Comparison of ENCODE assay signal across 20 cellular contexts in genomic region chr7:151493083-151493482, GRCh38. TPM values are rescaled to one million over a fixed set of nuclear protein-coding genes. Genes with fewer than 3 reads are reported as not detected.
A peak's percentile ranks its signal among the peaks of the same experiment; 100 is the strongest.
DNase-seq lines count a peak whose midpoint lies in the region; ATAC-seq, FAIRE-seq and TF ChIP-seq lines count a peak whose summit lies in the region.
"Had no signal": no experiment of that assay in that cellular context is flagged by ENCODE, and none has a peak within 500 bp of the region (broad histone marks: within the 10 kb centered on the region; RNA-seq: fewer than 3 reads in every experiment).

No MANE protein-coding gene starts in this region.

- H3K4me1 Mint-ChIP-seq in stimulated activated naive CD8-positive, alpha-beta T cell treated with anti-CD3 and anti-CD28 coated beads, Interleukin-15, Interleukin-2, amounts not matched to agents 100 ng/mL and 50 ng/mL, for 24 hours (ENCODE audit: low read depth) = peaks cover 47% of the 10 kb centered on the region
- peaks cover 45% of the 10 kb centered on the region for H3K4me1 Mint-ChIP-seq in stimulated activated naive CD8-positive, alpha-beta T cell treated with anti-CD3 and anti-CD28 coated beads, Interleukin-15, amount 100 ng/mL, for 72 hours
- H3K4me1 Mint-ChIP-seq in activated T-helper 17 cell treated with anti-CD3 and anti-CD28 coated beads, Interleukin-2, amount 50 U/mL, for 72 hours = peaks cover 34% of the 10 kb centered on the region
- peaks cover 30% of the 10 kb centered on the region for H3K4me1 Mint-ChIP-seq in neural progenitor cell

- H3K4me2 ChIP-seq in neural progenitor cell = no peak overlapping the region

- no peak for DNase-seq in stimulated activated naive CD8-positive, alpha-beta T cell treated with anti-CD3 and anti-CD28 coated beads, Interleukin-15, amount 100 ng/mL, for 72 hours
- DNase-seq in urothelium cell line (ENCODE audit: low spot score) = peak; percentile 1
- DNase-seq in neural progenitor cell (ENCODE audit: low spot score) = no peak
- no peak for DNase-seq in stimulated activated naive CD4-positive, alpha-beta T cell treated with Interleukin-2 at 50 U/mL for 16 hours (lab: John Stamatoyannopoulos, UW)
- no peak for DNase-seq in activated CD8-positive, alpha-beta memory T cell treated with anti-CD3 and anti-CD28 coated beads, Interleukin-2, amount 50 U/mL, for 48 hours
- DNase-seq: activated CD4-positive, alpha-beta T cell treated with anti-CD3 and anti-CD28 coated beads for 1 hour; activated CD8-positive, alpha-beta memory T cell treated with anti-CD3 and anti-CD28 coated beads, Interleukin-2, amount 10 ng/mL, durations not matched to agents 7 days and 5 days; foreskin melanocyte; NCI-H1417 treated with DMSO at 0.1 percent for 48 hours; NCI-H524 treated with DMSO at 0.1 percent for 48 hours; right cardiac atrium; SIG-M5; stimulated activated naive CD8-positive, alpha-beta T cell treated with anti-CD3 and anti-CD28 coated beads, Interleukin-15, Interleukin-2, amounts not matched to agents 100 U/mL and 50 U/mL, for 24 hours; upper lobe of left lung had no signal

- no peak for ATAC-seq in stimulated activated naive CD8-positive, alpha-beta T cell treated with anti-CD3 and anti-CD28 coated beads, Interleukin-15, amount 100 ng/mL, for 72 hours
- ATAC-seq in activated T-helper 17 cell treated with anti-CD3 and anti-CD28 coated beads, Interleukin-2, amount 50 U/mL, for 72 hours (replicated peaks) = no peak
- no peak for ATAC-seq in gastroesophageal sphincter
- ATAC-seq: activated CD8-positive, alpha-beta memory T cell treated with anti-CD3 and anti-CD28 coated beads, Interleukin-2, amount 10 ng/mL, durations not matched to agents 7 days and 5 days; right cardiac atrium; stimulated activated naive CD8-positive, alpha-beta T cell treated with anti-CD3 and anti-CD28 coated beads, Interleukin-15, Interleukin-2, amounts not matched to agents 100 U/mL and 50 U/mL, for 24 hours had no signal

- peaks cover 81% of the 10 kb centered on the region for H3K79me2 ChIP-seq in neural progenitor cell (ENCODE audit: low read depth)

- peak overlapping the region; percentile 11 for H3K27ac Mint-ChIP-seq in stimulated activated naive CD8-positive, alpha-beta T cell treated with anti-CD3 and anti-CD28 coated beads, Interleukin-15, Interleukin-2, amounts not matched to agents 100 ng/mL and 50 ng/mL, for 24 hours
- H3K27ac Mint-ChIP-seq in stimulated activated naive CD8-positive, alpha-beta T cell treated with anti-CD3 and anti-CD28 coated beads, Interleukin-15, amount 100 ng/mL, for 72 hours = peak overlapping the region in 1 of 2 donors; percentile 54
- peak overlapping the region; percentile 73 for H3K27ac Mint-ChIP-seq in activated T-helper 17 cell treated with anti-CD3 and anti-CD28 coated beads, Interleukin-2, amount 50 U/mL, for 72 hours
- no peak overlapping the region for H3K27ac Mint-ChIP-seq in neural progenitor cell
- H3K27ac Mint-ChIP-seq: activated CD8-positive, alpha-beta memory T cell treated with anti-CD3 and anti-CD28 coated beads, Interleukin-2, amount 10 ng/mL, durations not matched to agents 7 days and 5 days had no signal

- H3F3A ChIP-seq in neural progenitor cell (ENCODE audit: low read depth) = peaks cover 22% of the 10 kb centered on the region

- H3K9me3 ChIP-seq in gastroesophageal sphincter (no peaks in the 10 kb centered on the region), neural progenitor cell (ENCODE audit: low read depth) (no peaks in the 10 kb centered on the region)
- H3K9me3 ChIP-seq: ascending aorta, upper lobe of left lung had no signal

- FAIRE-seq in urothelium cell line (lab: Jason Lieb, UNC) = no peak

- peaks cover 17 to 95% (median 18%) of the 10 kb centered on the region in 3 donors for H3K4me1 ChIP-seq in gastroesophageal sphincter
- H3K4me1 ChIP-seq in neural progenitor cell = peaks cover 28% of the 10 kb centered on the region

- no peak overlapping the region for H3K9ac ChIP-seq in neural progenitor cell
- H3K9ac ChIP-seq: BLaER1 treated with 17β-estradiol and CSF1 and Interleukin-3, amounts not matched to agents 10 nM and 100 nM had no signal

- H3K4me3 Mint-ChIP-seq in stimulated activated naive CD8-positive, alpha-beta T cell treated with anti-CD3 and anti-CD28 coated beads, Interleukin-15, Interleukin-2, amounts not matched to agents 100 ng/mL and 50 ng/mL, for 24 hours = no peak overlapping the region
- no peak overlapping the region for H3K4me3 Mint-ChIP-seq in stimulated activated naive CD8-positive, alpha-beta T cell treated with anti-CD3 and anti-CD28 coated beads, Interleukin-15, amount 100 ng/mL, for 72 hours
- no peak overlapping the region for H3K4me3 Mint-ChIP-seq in activated T-helper 17 cell treated with anti-CD3 and anti-CD28 coated beads, Interleukin-2, amount 50 U/mL, for 72 hours
- no peak overlapping the region for H3K4me3 Mint-ChIP-seq in neural progenitor cell
- H3K4me3 Mint-ChIP-seq: activated CD8-positive, alpha-beta memory T cell treated with anti-CD3 and anti-CD28 coated beads, Interleukin-2, amount 10 ng/mL, durations not matched to agents 7 days and 5 days had no signal

- H2AFZ ChIP-seq in neural progenitor cell (replicated peaks) = no peak overlapping the region

- H3K36me3 ChIP-seq in gastroesophageal sphincter (peaks cover 0 to 20% of the 10 kb centered on the region in 2 donors), neural progenitor cell (peaks cover 3% of the 10 kb centered on the region)

- no peaks in the 10 kb centered on the region for H3K27me3 Mint-ChIP-seq in stimulated activated naive CD8-positive, alpha-beta T cell treated with anti-CD3 and anti-CD28 coated beads, Interleukin-15, Interleukin-2, amounts not matched to agents 100 ng/mL and 50 ng/mL, for 24 hours
- H3K27me3 Mint-ChIP-seq in stimulated activated naive CD8-positive, alpha-beta T cell treated with anti-CD3 and anti-CD28 coated beads, Interleukin-15, amount 100 ng/mL, for 72 hours = no peaks in the 10 kb centered on the region
- no peaks in the 10 kb centered on the region for H3K27me3 Mint-ChIP-seq in activated T-helper 17 cell treated with anti-CD3 and anti-CD28 coated beads, Interleukin-2, amount 50 U/mL, for 72 hours
- peaks cover 2% of the 10 kb centered on the region for H3K27me3 Mint-ChIP-seq in neural progenitor cell (ENCODE audit: insufficient read depth, low read depth)
- H3K27me3 Mint-ChIP-seq: activated CD8-positive, alpha-beta memory T cell treated with anti-CD3 and anti-CD28 coated beads, Interleukin-2, amount 10 ng/mL, durations not matched to agents 7 days and 5 days had no signal

- H4K20me1 ChIP-seq in neural progenitor cell (ENCODE audit: low read depth) = peaks cover 74% of the 10 kb centered on the region

- H3K9me3 Mint-ChIP-seq in stimulated activated naive CD8-positive, alpha-beta T cell treated with anti-CD3 and anti-CD28 coated beads, Interleukin-15, Interleukin-2, amounts not matched to agents 100 ng/mL and 50 ng/mL, for 24 hours = no peaks in the 10 kb centered on the region
- H3K9me3 Mint-ChIP-seq in stimulated activated naive CD8-positive, alpha-beta T cell treated with anti-CD3 and anti-CD28 coated beads, Interleukin-15, amount 100 ng/mL, for 72 hours = no peaks in the 10 kb centered on the region
- no peaks in the 10 kb centered on the region for H3K9me3 Mint-ChIP-seq in activated T-helper 17 cell treated with anti-CD3 and anti-CD28 coated beads, Interleukin-2, amount 50 U/mL, for 72 hours
- H3K9me3 Mint-ChIP-seq in neural progenitor cell = no peaks in the 10 kb centered on the region

- no peak for TF ChIP-seq POLR2A in gastroesophageal sphincter (IDR thresholded peaks at IDR 0.05)

- TF ChIP-seq EP300 in gastroesophageal sphincter (IDR thresholded peaks at IDR 0.05) = no peak

- H3K4me3 ChIP-seq in gastroesophageal sphincter (no peak overlapping the region), neural progenitor cell (no peak overlapping the region)
- H3K4me3 ChIP-seq: ascending aorta; BLaER1 treated with 17β-estradiol and CSF1 and Interleukin-3, amounts not matched to agents 10 nM and 100 nM; upper lobe of left lung had no signal

- H3K27ac ChIP-seq in gastroesophageal sphincter (peak overlapping the region in 3 of 4 donors; percentile 6 to 39 (median 35)), neural progenitor cell (no peak overlapping the region)
- H3K27ac ChIP-seq: ascending aorta; BLaER1 treated with 17β-estradiol and CSF1 and Interleukin-3, amounts not matched to agents 10 nM and 100 nM had no signal

- H3K36me3 Mint-ChIP-seq in stimulated activated naive CD8-positive, alpha-beta T cell treated with anti-CD3 and anti-CD28 coated beads, Interleukin-15, Interleukin-2, amounts not matched to agents 100 ng/mL and 50 ng/mL, for 24 hours (ENCODE audit: low read depth) = peaks cover 32% of the 10 kb centered on the region
- peaks cover 52% of the 10 kb centered on the region for H3K36me3 Mint-ChIP-seq in activated T-helper 17 cell treated with anti-CD3 and anti-CD28 coated beads, Interleukin-2, amount 50 U/mL, for 72 hours (ENCODE audit: low read depth)
- H3K36me3 Mint-ChIP-seq in neural progenitor cell = peaks cover 31% of the 10 kb centered on the region

- H3K27me3 ChIP-seq in gastroesophageal sphincter (no peaks in the 10 kb centered on the region), neural progenitor cell (no peaks in the 10 kb centered on the region)
- H3K27me3 ChIP-seq: ascending aorta; BLaER1 treated with 17β-estradiol and CSF1 and Interleukin-3, amounts not matched to agents 10 nM and 100 nM; upper lobe of left lung had no signal

- WGBS in gastroesophageal sphincter (ENCODE audit: low coverage in 1 of 2), 2 donors = 85 to 94% methylated on average over 6 to 8 of the region's 8 CpGs

- TF ChIP-seq CTCF in gastroesophageal sphincter (IDR thresholded peaks at IDR 0.05) (no peak), neural progenitor cell (IDR thresholded peaks at IDR 0.05) (no peak)

RNA-seq across cellular contexts. Expression of gene RHEB, which starts 26.6 kb away (rescaled TPM):
- total RNA-seq in activated T-helper 17 cell treated with anti-CD3 and anti-CD28 coated beads, Interleukin-2, amount 50 U/mL, for 72 hours = 10 to 100 TPM; 37.3 to 55.5 TPM
- total RNA-seq in gastroesophageal sphincter (100 to 1,000 TPM; 107 to 229 (median 155) TPM), neural progenitor cell (ENCODE audit: low replicate concordance) (94.2 and 225 TPM in 2 replicates)

RNA-seq across cellular contexts. Expression of gene CRYGN, which starts 53.1 kb away (rescaled TPM):
- total RNA-seq in activated T-helper 17 cell treated with anti-CD3 and anti-CD28 coated beads, Interleukin-2, amount 50 U/mL, for 72 hours = not detected
- 1 to 10 TPM in 1 of 4 donors, under 1 TPM in 1, not detected in 2; 0.27 to 4.4 TPM for total RNA-seq in gastroesophageal sphincter
- 1.1 TPM in 1 of 2 replicates, not detected in the other for total RNA-seq in neural progenitor cell (ENCODE audit: low replicate concordance)
- total RNA-seq: activated CD8-positive, alpha-beta memory T cell treated with anti-CD3 and anti-CD28 coated beads, Interleukin-2, amount 10 ng/mL, durations not matched to agents 7 days and 5 days; ascending aorta; T-helper 2 cell treated with Interferon-gamma antibody and Interleukin-4, amounts not matched to agents 100 ng/mL and 5 ng/mL, for 36 hours had no signal
